Comparison of ENCODE assay signal across 8 cellular contexts in genomic region chr10:68330852-68331454, GRCh38. TPM values are rescaled to one million over a fixed set of nuclear protein-coding genes. Genes with fewer than 3 reads are reported as not detected.
DNase-seq lines count a peak whose midpoint lies in the region; ATAC-seq and TF ChIP-seq lines count a peak whose summit lies in the region.

No MANE protein-coding gene starts in this region.

- H3K14ac ChIP-seq in neuronal stem cell (ENCODE audit: low read length), result peak overlapping the region; percentile 25

- H4K8ac ChIP-seq in neuronal stem cell (ENCODE audit: low read depth, low read length), result no peak overlapping the region

- H3K27me3 ChIP-seq in Karpas-422 (ENCODE audit: low read length) (no peaks in the 10 kb centered on the region), fibroblast of lung (ENCODE audit: control insufficient read depth, insufficient read depth, low read length) (no peaks in the 10 kb centered on the region), neuronal stem cell (ENCODE audit: control insufficient read depth in 3 of 3, insufficient read depth in 3 of 3, low read depth in 1 of 3, low read length in 3 of 3) (no peaks in the 10 kb centered on the region)

- H3K9me3 Mint-ChIP-seq in activated CD8-positive, alpha-beta T cell treated with anti-CD3 and anti-CD28 coated beads, Interleukin-2, amount 10 ng/mL, durations not matched to agents 7 days and 5 days (ENCODE audit: insufficient read depth), result no peaks in the 10 kb centered on the region

- peak overlapping the region; percentile 51 for H2BK15ac ChIP-seq in neuronal stem cell (ENCODE audit: low read length)

- DNase-seq in Ammon's horn (ENCODE audit: low spot score), result peak; percentile 64
- DNase-seq in Karpas-422, result peak; percentile 54
- no peak for DNase-seq in activated CD8-positive, alpha-beta T cell treated with anti-CD3 and anti-CD28 coated beads, Interleukin-2, amount 10 ng/mL, durations not matched to agents 7 days and 5 days
- peak; percentile 40 to 54 for DNase-seq in fibroblast of lung (ENCODE audit: low read depth in 2 of 2)
- no peak for DNase-seq in neuronal stem cell (ENCODE audit: low spot score)

- peak overlapping the region; percentile 96 for H3K18ac ChIP-seq in neuronal stem cell (ENCODE audit: low read length)

- WGBS in neuronal stem cell (ENCODE audit: extremely low coverage in 2 of 2, insufficient read length in 2 of 2, insufficient replicate concordance in 1 of 2), 2 donors, result no CpG with 5 or more reads among the region's 29 CpGs

- H3K4me1 ChIP-seq in Karpas-422 (ENCODE audit: low read length) (peaks cover 43% of the 10 kb centered on the region), fibroblast of lung (ENCODE audit: control insufficient read depth, extremely low read depth, insufficient read depth, low read length) (peaks cover 19% of the 10 kb centered on the region), neuronal stem cell (ENCODE audit: control insufficient read depth in 2 of 2, insufficient read depth in 1 of 2, low read depth in 1 of 2, low read length in 2 of 2) (peaks cover 6 to 21% of the 10 kb centered on the region in 2 donors)

- peak overlapping the region; percentile 47 for H4K91ac ChIP-seq in neuronal stem cell (ENCODE audit: low read depth, low read length, poor library complexity)

- peak overlapping the region; percentile 74 for H2AFZ ChIP-seq in Karpas-422 (ENCODE audit: low read length)
- H2AFZ ChIP-seq in fibroblast of lung (ENCODE audit: low read length), result peak overlapping the region; percentile 50
- peak overlapping the region; percentile 93 for H2AFZ ChIP-seq in neuronal stem cell (ENCODE audit: low read length)

- H3K9me2 ChIP-seq in Karpas-422 (replicated peaks; ENCODE audit: insufficient read depth, low read length), result no peaks in the 10 kb centered on the region

- no peaks in the 10 kb centered on the region for H3K27me3 Mint-ChIP-seq in activated CD8-positive, alpha-beta T cell treated with anti-CD3 and anti-CD28 coated beads, Interleukin-2, amount 10 ng/mL, durations not matched to agents 7 days and 5 days (ENCODE audit: low read depth)

- no peak overlapping the region for H2BK12ac ChIP-seq in neuronal stem cell (ENCODE audit: low read length)

- peak overlapping the region; percentile 27 for H3K4ac ChIP-seq in neuronal stem cell (ENCODE audit: low read length)

- H3K79me2 ChIP-seq in Karpas-422 (ENCODE audit: low read length), result peaks cover 41% of the 10 kb centered on the region
- peaks cover 44% of the 10 kb centered on the region for H3K79me2 ChIP-seq in fibroblast of lung (ENCODE audit: control insufficient read depth, insufficient read depth, low read length)

- H2AK5ac ChIP-seq in neuronal stem cell (ENCODE audit: low read depth, low read length), result peak overlapping the region; percentile 78

- H3K4me3 Mint-ChIP-seq in activated CD8-positive, alpha-beta T cell treated with anti-CD3 and anti-CD28 coated beads, Interleukin-2, amount 10 ng/mL, durations not matched to agents 7 days and 5 days, result peak overlapping the region; percentile 98

- H4K20me1 ChIP-seq in Karpas-422 (ENCODE audit: insufficient read depth, low read depth, low read length), result peaks cover 36% of the 10 kb centered on the region
- peaks cover 5% of the 10 kb centered on the region for H4K20me1 ChIP-seq in fibroblast of lung (ENCODE audit: control insufficient read depth, extremely low read depth, insufficient read depth, low read length)

- H3K79me1 ChIP-seq in neuronal stem cell (ENCODE audit: low read depth, low read length), result no peaks in the 10 kb centered on the region

- peak overlapping the region; percentile 100 for H3K27ac Mint-ChIP-seq in activated CD8-positive, alpha-beta T cell treated with anti-CD3 and anti-CD28 coated beads, Interleukin-2, amount 10 ng/mL, durations not matched to agents 7 days and 5 days

- peak overlapping the region; percentile 96 for H3K9ac ChIP-seq in Karpas-422 (ENCODE audit: low read length)
- H3K9ac ChIP-seq in fibroblast of lung (ENCODE audit: insufficient read depth, low read length), result peak overlapping the region; percentile 92
- H3K9ac ChIP-seq in neuronal stem cell (ENCODE audit: low read depth, low read length, poor library complexity), result peak overlapping the region; percentile 90

- H3K4me3 ChIP-seq in Karpas-422 (ENCODE audit: low read length) (peak overlapping the region; percentile 88), fibroblast of lung (replicated peaks in 1 of 4; ENCODE audit: control extremely low read depth in 1 of 4, insufficient read depth in 1 of 4, low read depth in 3 of 4, low read length in 4 of 4) (peak overlapping the region; percentile 83 to 91 (median 91)), neuronal stem cell (ENCODE audit: low read length in 2 of 2) (peak overlapping the region; percentile 84 to 97)

- peaks cover 38% of the 10 kb centered on the region for H3K4me1 Mint-ChIP-seq in activated CD8-positive, alpha-beta T cell treated with anti-CD3 and anti-CD28 coated beads, Interleukin-2, amount 10 ng/mL, durations not matched to agents 7 days and 5 days (ENCODE audit: low read depth)

- H3K36me3 Mint-ChIP-seq in activated CD8-positive, alpha-beta T cell treated with anti-CD3 and anti-CD28 coated beads, Interleukin-2, amount 10 ng/mL, durations not matched to agents 7 days and 5 days (ENCODE audit: low read depth), result peaks cover 33% of the 10 kb centered on the region

- TF ChIP-seq CTCF in fibroblast of lung (conservative IDR thresholded peaks at IDR 0.05 in 1 of 2, IDR thresholded peaks at IDR 0.05 in 1 of 2; ENCODE audit: low read depth in 1 of 2, low read length in 2 of 2), result no peak

- CTCF ChIA-PET in activated CD8-positive, alpha-beta T cell treated with anti-CD3 and anti-CD28 coated beads, Interleukin-2, amount 10 ng/mL, durations not matched to agents 7 days and 5 days (lab: Charles Lee), result interaction anchor here (0.7 to 4.6 kb wide), 3 partner anchors 25 to 118 kb away, joined by 3 to 19 read pairs (median 3); no protein-coding TSS in a partner anchor

- peak overlapping the region; percentile 91 for H2BK5ac ChIP-seq in neuronal stem cell (ENCODE audit: low read length)

- ATAC-seq in activated CD8-positive, alpha-beta T cell treated with anti-CD3 and anti-CD28 coated beads, Interleukin-2, amount 10 ng/mL, durations not matched to agents 7 days and 5 days, result no peak
- ATAC-seq in HG03432 (IDR thresholded peaks at IDR 0.05; ENCODE audit: unreplicated experiment), result no peak
- no peak for ATAC-seq in GM19328 (IDR thresholded peaks at IDR 0.05; ENCODE audit: unreplicated experiment)
- no peak for ATAC-seq in GM21737 (IDR thresholded peaks at IDR 0.05; ENCODE audit: unreplicated experiment)

- peak overlapping the region; percentile 94 for H3K4me2 ChIP-seq in Karpas-422 (ENCODE audit: low read depth, low read length, poor library complexity, severe bottlenecking)
- peak overlapping the region; percentile 98 for H3K4me2 ChIP-seq in fibroblast of lung (ENCODE audit: extremely low read depth, insufficient read depth, low read length)
- H3K4me2 ChIP-seq in neuronal stem cell (ENCODE audit: insufficient read depth, low read length, poor library complexity, severe bottlenecking), result peak overlapping the region; percentile 80

- H3K27ac ChIP-seq in Karpas-422 (ENCODE audit: low read length) (peak overlapping the region; percentile 88), fibroblast of lung (ENCODE audit: insufficient read depth, low read length) (peak overlapping the region; percentile 99), neuronal stem cell (replicated peaks; ENCODE audit: low read length) (peak overlapping the region; percentile 99)

- peak overlapping the region; percentile 98 for H3K23ac ChIP-seq in neuronal stem cell (ENCODE audit: low read depth, low read length, poor library complexity)

- H2BK120ac ChIP-seq in neuronal stem cell (ENCODE audit: low read depth, low read length), result no peak overlapping the region

- POLR2A ChIA-PET in activated CD8-positive, alpha-beta T cell treated with anti-CD3 and anti-CD28 coated beads, Interleukin-2, amount 10 ng/mL, durations not matched to agents 7 days and 5 days (lab: Charles Lee), result interaction anchor here (0.7 to 4.4 kb wide), 8 partner anchors 13 to 569 kb away, joined by 3 to 38 read pairs (median 4); partner anchors contain the start of gene DDX50

- H3K9me3 ChIP-seq in Karpas-422 (ENCODE audit: low read length), result no peaks in the 10 kb centered on the region
- H3K9me3 ChIP-seq in fibroblast of lung (ENCODE audit: control insufficient read depth, insufficient read depth, low read depth, low read length), result no peaks in the 10 kb centered on the region
- no peaks in the 10 kb centered on the region for H3K9me3 ChIP-seq in neuronal stem cell (replicated peaks in 1 of 2; ENCODE audit: control insufficient read depth in 2 of 2, insufficient read depth in 1 of 2, low read depth in 1 of 2, low read length in 2 of 2)

- H3K36me3 ChIP-seq in Karpas-422 (ENCODE audit: insufficient read depth, low read length), result peaks cover 28% of the 10 kb centered on the region; the same call in 1 of the 2 replicates
- H3K36me3 ChIP-seq in fibroblast of lung (ENCODE audit: control insufficient read depth, insufficient read depth, low read length), result no peaks in the 10 kb centered on the region
- peaks cover 0 to 30% of the 10 kb centered on the region in 2 donors for H3K36me3 ChIP-seq in neuronal stem cell (replicated peaks in 1 of 2; ENCODE audit: control insufficient read depth in 2 of 2, insufficient read depth in 2 of 2, low read length in 2 of 2)

RNA-seq across cellular contexts. Expression of gene HNRNPH3, which starts 0.9 kb away (rescaled TPM):
- 24.1 and 38.1 TPM in 2 replicates for total RNA-seq in Karpas-422 (2014; rRNA removed; shearing (Covaris generic); ENCODE audit: low replicate concordance)
- 100 to 1,000 TPM; 114 to 122 TPM for total RNA-seq in activated CD8-positive, alpha-beta T cell treated with anti-CD3 and anti-CD28 coated beads, Interleukin-2, amount 10 ng/mL, durations not matched to agents 7 days and 5 days
- 36.5 and 36.7 TPM in 2 replicates for total RNA-seq in fibroblast of lung
- polyA plus RNA-seq in fibroblast of lung, result 51.1 and 102 TPM in 2 replicates
- polyA plus RNA-seq in fibroblast of lung (2012), result 159 and 285 TPM in 2 replicates
- 17.2 and 37.0 TPM in 2 replicates for polyA minus RNA-seq in fibroblast of lung (ENCODE audit: low replicate concordance)
- 341 TPM for polyA plus RNA-seq in neuronal stem cell (2013, experiment 1 of 2)
- polyA plus RNA-seq in neuronal stem cell (2013, experiment 2 of 2), result 342 TPM

RNA-seq across cellular contexts. Expression of gene PBLD, which starts 1.8 kb away (rescaled TPM):
- total RNA-seq in Karpas-422 (2014; rRNA removed; shearing (Covaris generic); ENCODE audit: low replicate concordance), result 1.0 and 7.2 TPM in 2 replicates
- total RNA-seq in activated CD8-positive, alpha-beta T cell treated with anti-CD3 and anti-CD28 coated beads, Interleukin-2, amount 10 ng/mL, durations not matched to agents 7 days and 5 days, result 1 to 10 TPM in 1 of 2 experiments, under 1 TPM in 1; 0.97 to 1.3 TPM
- 2.8 and 5.1 TPM in 2 replicates for total RNA-seq in fibroblast of lung
- polyA plus RNA-seq in fibroblast of lung, result 1.3 TPM in 2 replicates
- 6.4 and 7.0 TPM in 2 replicates for polyA plus RNA-seq in fibroblast of lung (2012)
- polyA minus RNA-seq in fibroblast of lung (ENCODE audit: low replicate concordance), result 3.7 TPM in 1 of 2 replicates, not detected in the other
- 3.0 TPM for polyA plus RNA-seq in neuronal stem cell (2013, experiment 1 of 2)
- polyA plus RNA-seq in neuronal stem cell (2013, experiment 2 of 2), result 2.4 TPM

Comparison
In these comparisons a context has a peak if more than half of its experiments do, and no peak if none do; other contexts are left out.
1. DNase-seq: peak in Ammon's horn (single experiment), Karpas-422 (single experiment) and fibroblast of lung (2 of 2); none in activated CD8-positive, alpha-beta T cell treated with anti-CD3 and anti-CD28 coated beads, Interleukin-2, amount 10 ng/mL, durations not matched to agents 7 days and 5 days (single experiment) and neuronal stem cell (single experiment).
2. Peak in every context shown above with its lines, with median percentiles within 50 percentile points of each other: H2AFZ ChIP-seq, H3K27ac ChIP-seq, H3K4me2 ChIP-seq, H3K4me3 ChIP-seq and H3K9ac ChIP-seq.